Comparison of ENCODE assay signal across 15 cellular contexts in the genomic region with DNA sequence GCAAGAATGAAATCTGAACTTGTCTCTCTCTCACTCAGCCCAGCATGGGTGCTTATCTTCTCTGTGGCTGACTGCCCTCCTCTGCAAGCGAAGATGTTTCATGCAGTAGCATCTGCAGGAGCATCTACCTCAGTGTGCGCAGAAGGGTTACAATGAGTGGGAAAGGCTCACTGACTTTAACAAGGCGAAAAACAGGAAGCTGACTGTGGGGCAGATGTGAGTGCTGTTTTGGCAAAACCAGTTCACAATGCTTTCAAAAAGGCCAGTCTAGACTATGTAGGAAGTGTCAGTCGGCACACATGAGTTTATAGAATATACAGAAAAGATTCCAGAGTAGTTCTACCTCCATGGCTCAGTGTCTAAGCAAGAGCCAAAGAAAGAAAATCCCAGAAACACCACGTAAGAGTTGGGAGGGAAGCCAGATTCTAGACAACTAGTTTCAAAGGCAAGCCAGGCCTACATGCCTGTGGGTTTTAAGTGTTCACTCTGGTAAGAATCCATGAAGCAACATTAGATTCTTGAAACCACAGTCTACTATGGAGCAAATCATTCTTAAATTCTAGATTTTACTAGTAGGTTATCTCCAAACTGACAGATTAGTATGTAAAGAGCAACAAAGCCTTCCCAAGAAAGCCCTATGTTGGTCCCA.
DNase-seq lines count a peak whose midpoint lies in the region; ATAC-seq, FAIRE-seq and TF ChIP-seq lines count a peak whose summit lies in the region.
"Had no signal": no experiment of that assay in that cellular context is flagged by ENCODE, and none has a peak within 500 bp of the region (broad histone marks: within the 10 kb centered on the region; RNA-seq: fewer than 3 reads in every experiment).

No MANE protein-coding gene starts in this region.

- peaks cover 1% of the 10 kb centered on the region for H3K9me3 ChIP-seq in trophoblast cell (ENCODE audit: insufficient read depth, low read depth, low read length)
- H3K9me3 ChIP-seq: heart left ventricle, SJSA1, vagina had no signal

- in situ Hi-C loops in KBM-7 (cut with MboI; ENCODE audit: low pct_unique_long_range_greater_than_20kb, low sequenced_read_pairs), result loop anchor here (25.0 kb wide), 1 partner anchor 211 kb away; no protein-coding TSS in a partner anchor

- H3K23ac ChIP-seq in trophoblast cell (ENCODE audit: low read length), result no peak overlapping the region

- no peak overlapping the region for H3K18ac ChIP-seq in trophoblast cell (ENCODE audit: low read length)

- no peak overlapping the region for H2BK120ac ChIP-seq in trophoblast cell (ENCODE audit: insufficient read depth, low read length, poor library complexity)

- no peak overlapping the region for H3K4ac ChIP-seq in trophoblast cell (ENCODE audit: low read depth, low read length)

- no peak overlapping the region for H3K9ac ChIP-seq in trophoblast cell (ENCODE audit: low read length)

- H3K4me1 Mint-ChIP-seq in activated CD4-positive, alpha-beta T cell treated with anti-CD3 and anti-CD28 coated beads, Interleukin-2, amount 10 ng/mL, durations not matched to agents 24 days and 14 days, result peaks cover 27% of the 10 kb centered on the region

- no peak for FAIRE-seq in RCC 7860 (lab: Jason Lieb, UNC)
- FAIRE-seq: GM19239 had no signal

- no peaks in the 10 kb centered on the region for H3K27me3 Mint-ChIP-seq in activated CD4-positive, alpha-beta T cell treated with anti-CD3 and anti-CD28 coated beads, Interleukin-2, amount 10 ng/mL, durations not matched to agents 24 days and 14 days
- H3K27me3 Mint-ChIP-seq: naive B cell had no signal

- no peak for ATAC-seq in HG03045 (IDR thresholded peaks at IDR 0.05; ENCODE audit: unreplicated experiment)
- ATAC-seq: heart left ventricle had no signal

- peak; percentile 59 for DNase-seq in KBM-7
- peak; percentile 74 for DNase-seq in activated CD4-positive, alpha-beta T cell treated with anti-CD3 and anti-CD28 coated beads, Interleukin-2, amount 10 ng/mL, durations not matched to agents 24 days and 14 days
- DNase-seq in choroid plexus epithelial cell (ENCODE audit: low read depth), result peak; percentile 9
- DNase-seq in trophoblast cell, result no peak
- no peak for DNase-seq in RCC 7860 (ENCODE audit: low spot score)
- DNase-seq in posterior cingulate gyrus, result no peak
- DNase-seq: caudate nucleus, heart left ventricle, naive B cell, NCI-H2227 treated with DMSO at 0.1 percent for 48 hours had no signal

- no peak overlapping the region for H3K14ac ChIP-seq in trophoblast cell (ENCODE audit: low read length)

- H3K9me3 Mint-ChIP-seq in activated CD4-positive, alpha-beta T cell treated with anti-CD3 and anti-CD28 coated beads, Interleukin-2, amount 10 ng/mL, durations not matched to agents 24 days and 14 days, result peaks cover 13% of the 10 kb centered on the region

- H4K8ac ChIP-seq in trophoblast cell (ENCODE audit: low read depth, low read length), result no peak overlapping the region

- no peak overlapping the region for H3K27ac ChIP-seq in trophoblast cell (ENCODE audit: low read depth, low read length)
- H3K27ac ChIP-seq: heart left ventricle, SJSA1, vagina had no signal

- no peaks in the 10 kb centered on the region for H3K4me1 ChIP-seq in trophoblast cell (ENCODE audit: control insufficient read depth in 1 of 2, insufficient read depth in 2 of 2, low read length in 2 of 2)
- H3K4me1 ChIP-seq: SJSA1, vagina had no signal

- no peak overlapping the region for H3K4me3 ChIP-seq in choroid plexus epithelial cell (ENCODE audit: low read depth, low read length)
- H3K4me3 ChIP-seq in trophoblast cell (ENCODE audit: low read depth, low read length), result peak overlapping the region; percentile 16
- H3K4me3 ChIP-seq: heart left ventricle, SJSA1, vagina had no signal

- H2BK12ac ChIP-seq in trophoblast cell (ENCODE audit: low read length), result no peak overlapping the region

- H3K4me2 ChIP-seq in trophoblast cell (ENCODE audit: low read length), result no peak overlapping the region

- H3K27me3 ChIP-seq in trophoblast cell (ENCODE audit: insufficient read depth, low read length), result no peaks in the 10 kb centered on the region
- H3K27me3 ChIP-seq: heart left ventricle, SJSA1, vagina had no signal

- H2AK5ac ChIP-seq in trophoblast cell (ENCODE audit: low read length), result no peak overlapping the region

- H3K36me3 Mint-ChIP-seq in activated CD4-positive, alpha-beta T cell treated with anti-CD3 and anti-CD28 coated beads, Interleukin-2, amount 10 ng/mL, durations not matched to agents 24 days and 14 days (ENCODE audit: low read depth), result peaks cover 56% of the 10 kb centered on the region

- no peaks in the 10 kb centered on the region for H3K79me1 ChIP-seq in trophoblast cell (ENCODE audit: low read length)

- no peak overlapping the region for H4K12ac ChIP-seq in trophoblast cell (ENCODE audit: low read depth, low read length)

- H2BK5ac ChIP-seq in trophoblast cell (ENCODE audit: low read depth, low read length, poor library complexity), result no peak overlapping the region

- H3K4me3 Mint-ChIP-seq in activated CD4-positive, alpha-beta T cell treated with anti-CD3 and anti-CD28 coated beads, Interleukin-2, amount 10 ng/mL, durations not matched to agents 24 days and 14 days, result peak overlapping the region; percentile 18
- H3K4me3 Mint-ChIP-seq: CD14-positive monocyte, naive B cell had no signal

- TF ChIP-seq CTCF in choroid plexus epithelial cell (conservative IDR thresholded peaks at IDR 0.05; ENCODE audit: low read depth, low read length), result no peak

- H2AFZ ChIP-seq in trophoblast cell (ENCODE audit: insufficient read depth, low read length, poor library complexity), result no peak overlapping the region

- no peaks in the 10 kb centered on the region for H3K36me3 ChIP-seq in trophoblast cell (ENCODE audit: control insufficient read depth in 1 of 2, insufficient read depth in 2 of 2, low read length in 2 of 2)
- H3K36me3 ChIP-seq: SJSA1, vagina had no signal

- H3K27ac Mint-ChIP-seq in activated CD4-positive, alpha-beta T cell treated with anti-CD3 and anti-CD28 coated beads, Interleukin-2, amount 10 ng/mL, durations not matched to agents 24 days and 14 days, result peak overlapping the region; percentile 80

- no CpG with 5 or more reads among the region's 5 CpGs for WGBS in trophoblast cell (ENCODE audit: extremely low coverage, insufficient coverage, insufficient read length)

- no peaks in the 10 kb centered on the region for H3K79me2 ChIP-seq in trophoblast cell (ENCODE audit: control insufficient read depth, insufficient read depth, low read length, poor library complexity)

- no peak overlapping the region for H4K91ac ChIP-seq in trophoblast cell (ENCODE audit: low read depth, low read length)

- intact Hi-C loops in activated CD4-positive, alpha-beta T cell treated with anti-CD3 and anti-CD28 coated beads, Interleukin-2, amount 10 ng/mL, durations not matched to agents 24 days and 14 days (cut with micrococcal nuclease), result loop anchor here (2.0 kb wide), 1 partner anchor 126 kb away; no protein-coding TSS in a partner anchor
- intact Hi-C loops in posterior cingulate gyrus (cut with DNase I), result no loop called here

Comparison
In these comparisons a context has a peak if more than half of its experiments do, and no peak if none do; other contexts are left out.
1. DNase-seq: peak in KBM-7 (single experiment), activated CD4-positive, alpha-beta T cell treated with anti-CD3 and anti-CD28 coated beads, Interleukin-2, amount 10 ng/mL, durations not matched to agents 24 days and 14 days (single experiment) and choroid plexus epithelial cell (single experiment); none in trophoblast cell (0 of 2), RCC 7860 (single experiment) and posterior cingulate gyrus (0 of 10).